25 cellular contexts compared by ENCODE assay signal in the genomic region with DNA sequence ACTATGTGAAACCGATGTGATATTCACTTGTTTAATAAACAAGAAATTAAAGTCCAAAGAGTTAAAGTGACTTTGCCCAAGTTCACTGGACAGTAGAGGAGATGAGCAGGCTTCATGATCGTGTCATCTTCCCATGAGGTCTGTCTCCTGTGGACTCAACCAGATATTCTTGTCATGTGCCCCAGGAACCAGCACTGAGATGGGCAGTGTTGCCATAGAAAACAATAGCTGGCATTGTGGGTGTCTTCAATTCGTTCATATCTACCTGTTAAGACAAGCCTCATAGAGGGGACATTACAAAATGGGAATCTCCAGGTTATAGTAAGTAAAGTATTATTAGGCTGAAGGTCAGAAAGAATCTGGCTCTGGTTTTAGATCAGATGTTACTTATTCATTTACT.
DNase-seq lines count a peak whose midpoint lies in the region; TF ChIP-seq lines count a peak whose summit lies in the region.
"Had no signal": no experiment of that assay in that cellular context is flagged by ENCODE, and none has a peak within 500 bp of the region (broad histone marks: within the 10 kb centered on the region; RNA-seq: fewer than 3 reads in every experiment).

No MANE protein-coding gene starts in this region.

- H3K4me3 ChIP-seq in Karpas-422 (ENCODE audit: low read length) (no peak overlapping the region), stomach (no peak overlapping the region)
- H3K4me3 ChIP-seq: GM12878 had no signal

- peaks cover 6% of the 10 kb centered on the region for H3K9me3 Mint-ChIP-seq in activated T-cell treated with anti-CD3 and anti-CD28 coated beads, Interleukin-2, amount 50 U/mL, for 24 hours
- H3K9me3 Mint-ChIP-seq in activated T-helper 1 cell treated with anti-CD3 and anti-CD28 coated beads, Interleukin-12 subunit alpha, Interleukin-12 subunit beta, Interleukin-2, Interleukin-4 antibody, amounts not matched to agents 30 ng/mL and 10 ng/mL and 1 ng/mL, durations not matched to agents 14 hours and 24 hours and 36 hours: peaks cover 7% of the 10 kb centered on the region

- peaks cover 62% of the 10 kb centered on the region for H3K4me1 Mint-ChIP-seq in activated T-cell treated with anti-CD3 and anti-CD28 coated beads, Interleukin-2, amount 50 U/mL, for 24 hours (ENCODE audit: low read depth)
- peaks cover 47% of the 10 kb centered on the region for H3K4me1 Mint-ChIP-seq in activated T-helper 1 cell treated with anti-CD3 and anti-CD28 coated beads, Interleukin-12 subunit alpha, Interleukin-12 subunit beta, Interleukin-2, Interleukin-4 antibody, amounts not matched to agents 30 ng/mL and 10 ng/mL and 1 ng/mL, durations not matched to agents 14 hours and 24 hours and 36 hours (ENCODE audit: low read depth)

- intact Hi-C loops in activated T-helper 1 cell treated with anti-CD3 and anti-CD28 coated beads, Interleukin-12 subunit alpha, Interleukin-12 subunit beta, Interleukin-2, Interleukin-4 antibody, amounts not matched to agents 30 ng/mL and 10 ng/mL and 1 ng/mL, durations not matched to agents 14 hours and 24 hours and 36 hours (cut with micrococcal nuclease): no loop called here
- intact Hi-C loops in stomach (cut with DNase I; ENCODE audit: low total_unique reads): no loop called here

- H3K27ac Mint-ChIP-seq in activated T-cell treated with anti-CD3 and anti-CD28 coated beads, Interleukin-2, amount 50 U/mL, for 24 hours: peak overlapping the region; percentile 75
- peak overlapping the region; percentile 88 for H3K27ac Mint-ChIP-seq in activated T-helper 1 cell treated with anti-CD3 and anti-CD28 coated beads, Interleukin-12 subunit alpha, Interleukin-12 subunit beta, Interleukin-2, Interleukin-4 antibody, amounts not matched to agents 30 ng/mL and 10 ng/mL and 1 ng/mL, durations not matched to agents 14 hours and 24 hours and 36 hours

- no peak for DNase-seq in activated T-cell treated with anti-CD3 and anti-CD28 coated beads, Interleukin-2, amount 50 U/mL, for 24 hours
- no peak for DNase-seq in activated T-cell treated with anti-CD3 and anti-CD28 coated beads, Interleukin-2, amount 50 U/mL, for 1 hour
- DNase-seq in Karpas-422 (peak; percentile 53), kidney tubule cell (ENCODE audit: low spot score) (peak; percentile 9), Ammon's horn (ENCODE audit: low spot score) (no peak), stomach (no peak)
- DNase-seq in activated T-helper 1 cell treated with anti-CD3 and anti-CD28 coated beads, Interleukin-12 subunit alpha, Interleukin-12 subunit beta, Interleukin-2, Interleukin-4 antibody, amounts not matched to agents 30 ng/mL and 10 ng/mL and 1 ng/mL, durations not matched to agents 14 hours and 24 hours and 36 hours (ENCODE audit: low spot score): no peak
- no peak for DNase-seq in activated naive CD4-positive, alpha-beta T cell (lab: John Stamatoyannopoulos, UW)
- DNase-seq: AML-193; CD4-positive, alpha-beta memory T cell; COR-L47; EL; GDM1; HCEC 1CT; IMR-90; KG1; NCI-H1048; NCI-H1417; NCI-H1694; NCI-H2029 treated with DMSO at 0.1 percent for 48 hours; NCI-H2227 treated with DMSO at 0.1 percent for 48 hours; NCI-H526 treated with DMSO at 0.1 percent for 48 hours; SHP77 had no signal

- TF ChIP-seq POLR2A in stomach (IDR thresholded peaks at IDR 0.05): no peak

- WGBS in stomach, 5 donors: 74 to 92% (median 80%) methylated on average over 3 of the region's 3 CpGs

- no peaks in the 10 kb centered on the region for H3K9me3 ChIP-seq in Karpas-422 (ENCODE audit: low read length)
- H3K9me3 ChIP-seq in stomach: peaks cover 0 to 5% (median 1%) of the 10 kb centered on the region in 4 donors

- no peaks in the 10 kb centered on the region for H3K27me3 Mint-ChIP-seq in activated T-cell treated with anti-CD3 and anti-CD28 coated beads, Interleukin-2, amount 50 U/mL, for 24 hours
- no peaks in the 10 kb centered on the region for H3K27me3 Mint-ChIP-seq in activated T-helper 1 cell treated with anti-CD3 and anti-CD28 coated beads, Interleukin-12 subunit alpha, Interleukin-12 subunit beta, Interleukin-2, Interleukin-4 antibody, amounts not matched to agents 30 ng/mL and 10 ng/mL and 1 ng/mL, durations not matched to agents 14 hours and 24 hours and 36 hours (ENCODE audit: insufficient read depth)
- H3K27me3 Mint-ChIP-seq: CD4-positive, alpha-beta memory T cell had no signal

- no peaks in the 10 kb centered on the region for H3K9me2 ChIP-seq in Karpas-422 (replicated peaks; ENCODE audit: insufficient read depth, low read length)

- peaks cover 5% of the 10 kb centered on the region for H3K36me3 Mint-ChIP-seq in activated T-cell treated with anti-CD3 and anti-CD28 coated beads, Interleukin-2, amount 50 U/mL, for 24 hours (ENCODE audit: low read depth)
- peaks cover 9% of the 10 kb centered on the region for H3K36me3 Mint-ChIP-seq in activated T-helper 1 cell treated with anti-CD3 and anti-CD28 coated beads, Interleukin-12 subunit alpha, Interleukin-12 subunit beta, Interleukin-2, Interleukin-4 antibody, amounts not matched to agents 30 ng/mL and 10 ng/mL and 1 ng/mL, durations not matched to agents 14 hours and 24 hours and 36 hours (ENCODE audit: low read depth)

- H2AFZ ChIP-seq in Karpas-422 (ENCODE audit: low read length): no peak overlapping the region

- no peak for TF ChIP-seq EP300 in stomach (IDR thresholded peaks at IDR 0.05)

- H3K27me3 ChIP-seq in Karpas-422 (ENCODE audit: low read length) (no peaks in the 10 kb centered on the region), stomach (no peaks in the 10 kb centered on the region)

- H3K27ac ChIP-seq in Karpas-422 (ENCODE audit: low read length) (peak overlapping the region; percentile 97), stomach (no peak overlapping the region)
- H3K27ac ChIP-seq: RWPE1 had no signal

- H3K4me2 ChIP-seq in Karpas-422 (ENCODE audit: low read depth, low read length, poor library complexity, severe bottlenecking): peak overlapping the region; percentile 47

- H3K4me1 ChIP-seq in Karpas-422 (ENCODE audit: low read length) (peaks cover 95% of the 10 kb centered on the region), stomach (peaks cover 0 to 11% (median 0%) of the 10 kb centered on the region in 4 donors)

- H3K4me3 Mint-ChIP-seq in activated T-cell treated with anti-CD3 and anti-CD28 coated beads, Interleukin-2, amount 50 U/mL, for 24 hours: no peak overlapping the region
- no peak overlapping the region for H3K4me3 Mint-ChIP-seq in activated T-helper 1 cell treated with anti-CD3 and anti-CD28 coated beads, Interleukin-12 subunit alpha, Interleukin-12 subunit beta, Interleukin-2, Interleukin-4 antibody, amounts not matched to agents 30 ng/mL and 10 ng/mL and 1 ng/mL, durations not matched to agents 14 hours and 24 hours and 36 hours

- no peaks in the 10 kb centered on the region for H4K20me1 ChIP-seq in Karpas-422 (ENCODE audit: insufficient read depth, low read depth, low read length)

- H3K9ac ChIP-seq in Karpas-422 (ENCODE audit: low read length): peak overlapping the region; percentile 63

- TF ChIP-seq CTCF in stomach (IDR thresholded peaks at IDR 0.05): no peak

- no peaks in the 10 kb centered on the region for H3K36me3 ChIP-seq in Karpas-422 (ENCODE audit: insufficient read depth, low read length)
- no peaks in the 10 kb centered on the region for H3K36me3 ChIP-seq in stomach

- H3K79me2 ChIP-seq in Karpas-422 (ENCODE audit: low read length): no peaks in the 10 kb centered on the region

Comparison
In these comparisons a context has a peak if more than half of its experiments do, and no peak if none do; other contexts are left out.
1. DNase-seq: peak in Karpas-422 (single experiment) and kidney tubule cell (single experiment); none in activated T-cell treated with anti-CD3 and anti-CD28 coated beads, Interleukin-2, amount 50 U/mL, for 24 hours (single experiment), activated T-cell treated with anti-CD3 and anti-CD28 coated beads, Interleukin-2, amount 50 U/mL, for 1 hour (single experiment), activated T-helper 1 cell treated with anti-CD3 and anti-CD28 coated beads, Interleukin-12 subunit alpha, Interleukin-12 subunit beta, Interleukin-2, Interleukin-4 antibody, amounts not matched to agents 30 ng/mL and 10 ng/mL and 1 ng/mL, durations not matched to agents 14 hours and 24 hours and 36 hours (single experiment), activated naive CD4-positive, alpha-beta T cell (0 of 4), Ammon's horn (single experiment) and stomach (single experiment).